Comparison of ENCODE assay signal across 3 cellular contexts in genomic region chr11:83221694-83222093, GRCh38.
"Had no signal": no experiment of that assay in that cellular context is flagged by ENCODE, and none has a peak within 500 bp of the region (broad histone marks: within the 10 kb centered on the region; RNA-seq: fewer than 3 reads in every experiment).

No MANE protein-coding gene starts in this region.

- DNase-seq: GDM1, GF-D8 had no signal

- ATAC-seq: GM12878 had no signal

- H3K4me3 ChIP-seq: GM12878 had no signal
